Comparison of ENCODE assay signal across 14 cellular contexts in the genomic region with DNA sequence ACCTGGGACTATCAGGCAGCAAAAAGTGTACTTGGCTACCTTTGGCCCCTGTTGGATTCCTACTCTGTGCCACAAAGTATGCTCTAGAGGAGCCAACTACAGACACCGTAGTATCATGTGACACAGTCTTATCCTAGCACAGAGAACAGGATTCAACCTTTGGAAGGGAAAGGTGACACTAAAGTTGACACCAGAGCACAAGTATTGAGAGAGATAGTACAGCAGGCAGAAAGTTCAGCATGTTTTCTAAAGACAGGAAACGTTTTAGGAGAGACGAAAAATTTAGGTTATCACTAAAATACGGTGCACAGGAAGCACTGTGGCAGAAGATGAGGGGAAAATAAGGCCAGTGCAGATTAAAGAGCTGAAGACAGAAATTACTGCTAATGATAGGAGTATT. TPM values are rescaled to one million over a fixed set of nuclear protein-coding genes. Genes with fewer than 3 reads are reported as not detected.
DNase-seq lines count a peak whose midpoint lies in the region; ATAC-seq and TF ChIP-seq lines count a peak whose summit lies in the region.
"Had no signal": no experiment of that assay in that cellular context is flagged by ENCODE, and none has a peak within 500 bp of the region (broad histone marks: within the 10 kb centered on the region; RNA-seq: fewer than 3 reads in every experiment).

No MANE protein-coding gene starts in this region.

- ATAC-seq in central memory CD8-positive, alpha-beta T cell (replicated peaks; ENCODE audit: extremely low read depth, poor library complexity, severe bottlenecking), result peak; percentile 64
- ATAC-seq in mucosa of descending colon (peak; percentile 37), GM19035 (IDR thresholded peaks at IDR 0.05; ENCODE audit: unreplicated experiment) (no peak), HG03135 (IDR thresholded peaks at IDR 0.05; ENCODE audit: unreplicated experiment) (no peak)

- TF ChIP-seq CTCF in mucosa of descending colon (IDR thresholded peaks at IDR 0.05) (no peak), type B pancreatic cell (conservative IDR thresholded peaks at IDR 0.05) (no peak)

- intact Hi-C loops in mucosa of descending colon (cut with DNase I, micrococcal nuclease), result no loop called here

- H3K27ac Mint-ChIP-seq in activated naive CD4-positive, alpha-beta T cell treated with anti-CD3 and anti-CD28 coated beads, Interleukin-2, amount 50 U/mL, for 24 hours, result peak overlapping the region; percentile 98
- peak overlapping the region; percentile 23 for H3K27ac Mint-ChIP-seq in central memory CD8-positive, alpha-beta T cell (ENCODE audit: low read depth)
- peak overlapping the region; percentile 14 for H3K27ac Mint-ChIP-seq in type B pancreatic cell

- H3K9me3 Mint-ChIP-seq in activated naive CD4-positive, alpha-beta T cell treated with anti-CD3 and anti-CD28 coated beads, Interleukin-2, amount 50 U/mL, for 24 hours, result peaks cover 4% of the 10 kb centered on the region
- peaks cover 1% of the 10 kb centered on the region for H3K9me3 Mint-ChIP-seq in central memory CD8-positive, alpha-beta T cell
- H3K9me3 Mint-ChIP-seq in type B pancreatic cell, result peaks cover 10% of the 10 kb centered on the region

- H3K4me1 ChIP-seq in mucosa of descending colon (ENCODE audit: low read depth), result peaks cover 15% of the 10 kb centered on the region

- DNase-seq in activated naive CD4-positive, alpha-beta T cell treated with Interleukin-2 at 50 U/mL for 16 hours, result no peak
- DNase-seq in central memory CD8-positive, alpha-beta T cell (ENCODE audit: low spot score in 2 of 2), result no peak
- DNase-seq in mucosa of descending colon (no peak), type B pancreatic cell (ENCODE audit: extremely low spot score, unreplicated experiment) (no peak), UCSD-AML1 (lab: John Stamatoyannopoulos, UW; ENCODE audit: unreplicated experiment) (no peak)
- DNase-seq: activated T-cell treated with anti-CD3 and anti-CD28 coated beads, Interleukin-2, amount 50 U/mL, for 1 hour; kidney glomerular epithelial cell; pancreas; PC-9; T1000; tibial artery had no signal

- H3K9me3 ChIP-seq in mucosa of descending colon, result no peaks in the 10 kb centered on the region
- H3K9me3 ChIP-seq: pancreas, tibial artery had no signal

- H3K4me1 Mint-ChIP-seq in activated naive CD4-positive, alpha-beta T cell treated with anti-CD3 and anti-CD28 coated beads, Interleukin-2, amount 50 U/mL, for 24 hours, result peaks cover 94% of the 10 kb centered on the region
- peaks cover 52% of the 10 kb centered on the region for H3K4me1 Mint-ChIP-seq in central memory CD8-positive, alpha-beta T cell
- peaks cover 33% of the 10 kb centered on the region for H3K4me1 Mint-ChIP-seq in type B pancreatic cell (ENCODE audit: unreplicated experiment)

- peak overlapping the region; percentile 75 for H3K4me3 Mint-ChIP-seq in activated naive CD4-positive, alpha-beta T cell treated with anti-CD3 and anti-CD28 coated beads, Interleukin-2, amount 50 U/mL, for 24 hours
- H3K4me3 Mint-ChIP-seq in central memory CD8-positive, alpha-beta T cell, result peak overlapping the region; percentile 26
- H3K4me3 Mint-ChIP-seq in type B pancreatic cell, result no peak overlapping the region

- no peaks in the 10 kb centered on the region for H3K36me3 ChIP-seq in mucosa of descending colon (ENCODE audit: low read depth)
- H3K36me3 ChIP-seq: pancreas, tibial artery had no signal

- no peak overlapping the region for H3K4me3 ChIP-seq in mucosa of descending colon
- H3K4me3 ChIP-seq: pancreas, PC-9, tibial artery had no signal

- H3K27me3 Mint-ChIP-seq in activated naive CD4-positive, alpha-beta T cell treated with anti-CD3 and anti-CD28 coated beads, Interleukin-2, amount 50 U/mL, for 24 hours, result no peaks in the 10 kb centered on the region
- no peaks in the 10 kb centered on the region for H3K27me3 Mint-ChIP-seq in central memory CD8-positive, alpha-beta T cell
- no peaks in the 10 kb centered on the region for H3K27me3 Mint-ChIP-seq in type B pancreatic cell

- H3K36me3 Mint-ChIP-seq in activated naive CD4-positive, alpha-beta T cell treated with anti-CD3 and anti-CD28 coated beads, Interleukin-2, amount 50 U/mL, for 24 hours, result peaks cover 15% of the 10 kb centered on the region
- H3K36me3 Mint-ChIP-seq in central memory CD8-positive, alpha-beta T cell (ENCODE audit: insufficient read depth), result peaks cover 4% of the 10 kb centered on the region
- peaks cover 21% of the 10 kb centered on the region for H3K36me3 Mint-ChIP-seq in type B pancreatic cell

RNA-seq across cellular contexts. Expression of gene SMAD2, which starts 18.6 kb away (rescaled TPM):
- total RNA-seq in mucosa of descending colon (100 to 1,000 TPM; 115 to 158 (median 123) TPM), type B pancreatic cell (ENCODE audit: low replicate concordance) (97.8 and 111 TPM in 2 replicates)

Comparison
In these comparisons a context has a peak if more than half of its experiments do, and no peak if none do; other contexts are left out.
1. H3K27ac Mint-ChIP-seq: peak in every context shown above with its lines; median percentile 98 in activated naive CD4-positive, alpha-beta T cell treated with anti-CD3 and anti-CD28 coated beads, Interleukin-2, amount 50 U/mL, for 24 hours; 23 in central memory CD8-positive, alpha-beta T cell; 14 in type B pancreatic cell.
2. ATAC-seq: peak in central memory CD8-positive, alpha-beta T cell (single experiment) and mucosa of descending colon (single experiment); none in GM19035 (single experiment) and HG03135 (single experiment).